ENCODE assay signal across 1 cellular context in the genomic region with DNA sequence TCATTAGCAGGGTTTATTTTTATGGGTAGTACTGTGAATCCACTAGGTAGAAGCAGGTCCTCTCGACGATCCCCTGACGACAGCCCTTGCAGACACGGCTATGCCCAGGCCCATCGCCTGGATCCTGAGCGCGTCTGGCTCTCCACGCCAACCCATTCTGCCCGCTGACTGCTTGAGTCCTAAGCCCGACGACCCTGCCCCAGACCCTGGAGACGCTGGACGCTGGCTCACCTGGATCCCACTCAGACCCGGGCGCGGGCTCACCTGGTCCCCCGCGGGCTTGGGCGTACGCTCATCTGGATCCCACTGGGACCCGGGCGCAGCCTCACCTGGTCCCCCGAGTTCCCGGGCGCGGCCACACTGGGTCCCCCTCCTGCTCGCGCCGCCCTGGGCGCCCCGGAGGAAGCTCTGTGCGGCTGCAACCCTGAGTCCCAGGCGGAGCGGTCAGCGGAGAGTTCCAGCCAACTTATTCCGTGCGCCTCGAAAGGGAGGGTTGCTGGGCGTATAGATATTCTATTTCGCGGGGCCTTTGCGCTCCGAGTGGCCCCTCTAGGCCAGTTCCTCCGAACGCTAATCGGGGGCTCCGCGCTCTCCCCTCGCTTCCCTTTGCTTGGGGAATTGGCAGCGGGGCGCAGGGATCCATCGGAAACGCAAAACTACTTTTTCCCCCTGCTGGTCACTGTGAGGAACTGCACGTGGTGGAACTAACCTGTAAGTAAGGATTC.
A peak's percentile ranks its signal among the peaks of the same experiment; 100 is the strongest.
TF ChIP-seq lines count a peak whose summit lies in the region.

No MANE protein-coding gene starts in this region.

TF ChIP-seq in H1, 55 proteins besides CTCF, POLR2A, EP300 and RAD21:
- no peak for TF ChIP-seq CBX5 (IDR thresholded peaks at IDR 0.05; ENCODE audit: low read depth, low read length)
- no peak for TF ChIP-seq EGR1 (IDR thresholded peaks at IDR 0.05; ENCODE audit: borderline replicate concordance, low read depth, low read length)
- TF ChIP-seq SP2 (IDR thresholded peaks at IDR 0.05; ENCODE audit: low read length) = no peak
- no peak for TF ChIP-seq SRF (IDR thresholded peaks at IDR 0.05; ENCODE audit: low read depth, low read length)
- TF ChIP-seq NANOG (IDR thresholded peaks at IDR 0.05; ENCODE audit: insufficient read depth, low read depth, low read length, poor library complexity, severe bottlenecking) = no peak
- TF ChIP-seq, protein P1, sequence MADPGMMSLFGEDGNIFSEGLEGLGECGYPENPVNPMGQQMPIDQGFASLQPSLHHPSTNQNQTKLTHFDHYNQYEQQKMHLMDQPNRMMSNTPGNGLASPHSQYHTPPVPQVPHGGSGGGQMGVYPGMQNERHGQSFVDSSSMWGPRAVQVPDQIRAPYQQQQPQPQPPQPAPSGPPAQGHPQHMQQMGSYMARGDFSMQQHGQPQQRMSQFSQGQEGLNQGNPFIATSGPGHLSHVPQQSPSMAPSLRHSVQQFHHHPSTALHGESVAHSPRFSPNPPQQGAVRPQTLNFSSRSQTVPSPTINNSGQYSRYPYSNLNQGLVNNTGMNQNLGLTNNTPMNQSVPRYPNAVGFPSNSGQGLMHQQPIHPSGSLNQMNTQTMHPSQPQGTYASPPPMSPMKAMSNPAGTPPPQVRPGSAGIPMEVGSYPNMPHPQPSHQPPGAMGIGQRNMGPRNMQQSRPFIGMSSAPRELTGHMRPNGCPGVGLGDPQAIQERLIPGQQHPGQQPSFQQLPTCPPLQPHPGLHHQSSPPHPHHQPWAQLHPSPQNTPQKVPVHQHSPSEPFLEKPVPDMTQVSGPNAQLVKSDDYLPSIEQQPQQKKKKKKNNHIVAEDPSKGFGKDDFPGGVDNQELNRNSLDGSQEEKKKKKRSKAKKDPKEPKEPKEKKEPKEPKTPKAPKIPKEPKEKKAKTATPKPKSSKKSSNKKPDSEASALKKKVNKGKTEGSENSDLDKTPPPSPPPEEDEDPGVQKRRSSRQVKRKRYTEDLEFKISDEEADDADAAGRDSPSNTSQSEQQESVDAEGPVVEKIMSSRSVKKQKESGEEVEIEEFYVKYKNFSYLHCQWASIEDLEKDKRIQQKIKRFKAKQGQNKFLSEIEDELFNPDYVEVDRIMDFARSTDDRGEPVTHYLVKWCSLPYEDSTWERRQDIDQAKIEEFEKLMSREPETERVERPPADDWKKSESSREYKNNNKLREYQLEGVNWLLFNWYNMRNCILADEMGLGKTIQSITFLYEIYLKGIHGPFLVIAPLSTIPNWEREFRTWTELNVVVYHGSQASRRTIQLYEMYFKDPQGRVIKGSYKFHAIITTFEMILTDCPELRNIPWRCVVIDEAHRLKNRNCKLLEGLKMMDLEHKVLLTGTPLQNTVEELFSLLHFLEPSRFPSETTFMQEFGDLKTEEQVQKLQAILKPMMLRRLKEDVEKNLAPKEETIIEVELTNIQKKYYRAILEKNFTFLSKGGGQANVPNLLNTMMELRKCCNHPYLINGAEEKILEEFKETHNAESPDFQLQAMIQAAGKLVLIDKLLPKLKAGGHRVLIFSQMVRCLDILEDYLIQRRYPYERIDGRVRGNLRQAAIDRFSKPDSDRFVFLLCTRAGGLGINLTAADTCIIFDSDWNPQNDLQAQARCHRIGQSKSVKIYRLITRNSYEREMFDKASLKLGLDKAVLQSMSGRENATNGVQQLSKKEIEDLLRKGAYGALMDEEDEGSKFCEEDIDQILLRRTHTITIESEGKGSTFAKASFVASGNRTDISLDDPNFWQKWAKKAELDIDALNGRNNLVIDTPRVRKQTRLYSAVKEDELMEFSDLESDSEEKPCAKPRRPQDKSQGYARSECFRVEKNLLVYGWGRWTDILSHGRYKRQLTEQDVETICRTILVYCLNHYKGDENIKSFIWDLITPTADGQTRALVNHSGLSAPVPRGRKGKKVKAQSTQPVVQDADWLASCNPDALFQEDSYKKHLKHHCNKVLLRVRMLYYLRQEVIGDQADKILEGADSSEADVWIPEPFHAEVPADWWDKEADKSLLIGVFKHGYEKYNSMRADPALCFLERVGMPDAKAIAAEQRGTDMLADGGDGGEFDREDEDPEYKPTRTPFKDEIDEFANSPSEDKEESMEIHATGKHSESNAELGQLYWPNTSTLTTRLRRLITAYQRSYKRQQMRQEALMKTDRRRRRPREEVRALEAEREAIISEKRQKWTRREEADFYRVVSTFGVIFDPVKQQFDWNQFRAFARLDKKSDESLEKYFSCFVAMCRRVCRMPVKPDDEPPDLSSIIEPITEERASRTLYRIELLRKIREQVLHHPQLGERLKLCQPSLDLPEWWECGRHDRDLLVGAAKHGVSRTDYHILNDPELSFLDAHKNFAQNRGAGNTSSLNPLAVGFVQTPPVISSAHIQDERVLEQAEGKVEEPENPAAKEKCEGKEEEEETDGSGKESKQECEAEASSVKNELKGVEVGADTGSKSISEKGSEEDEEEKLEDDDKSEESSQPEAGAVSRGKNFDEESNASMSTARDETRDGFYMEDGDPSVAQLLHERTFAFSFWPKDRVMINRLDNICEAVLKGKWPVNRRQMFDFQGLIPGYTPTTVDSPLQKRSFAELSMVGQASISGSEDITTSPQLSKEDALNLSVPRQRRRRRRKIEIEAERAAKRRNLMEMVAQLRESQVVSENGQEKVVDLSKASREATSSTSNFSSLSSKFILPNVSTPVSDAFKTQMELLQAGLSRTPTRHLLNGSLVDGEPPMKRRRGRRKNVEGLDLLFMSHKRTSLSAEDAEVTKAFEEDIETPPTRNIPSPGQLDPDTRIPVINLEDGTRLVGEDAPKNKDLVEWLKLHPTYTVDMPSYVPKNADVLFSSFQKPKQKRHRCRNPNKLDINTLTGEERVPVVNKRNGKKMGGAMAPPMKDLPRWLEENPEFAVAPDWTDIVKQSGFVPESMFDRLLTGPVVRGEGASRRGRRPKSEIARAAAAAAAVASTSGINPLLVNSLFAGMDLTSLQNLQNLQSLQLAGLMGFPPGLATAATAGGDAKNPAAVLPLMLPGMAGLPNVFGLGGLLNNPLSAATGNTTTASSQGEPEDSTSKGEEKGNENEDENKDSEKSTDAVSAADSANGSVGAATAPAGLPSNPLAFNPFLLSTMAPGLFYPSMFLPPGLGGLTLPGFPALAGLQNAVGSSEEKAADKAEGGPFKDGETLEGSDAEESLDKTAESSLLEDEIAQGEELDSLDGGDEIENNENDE (IDR thresholded peaks at IDR 0.05; ENCODE audit: insufficient replicate concordance, low read length) = peak; percentile 24
- TF ChIP-seq PHF8 (conservative IDR thresholded peaks at IDR 0.05; ENCODE audit: low read depth, low read length) = peak; percentile 60
- TF ChIP-seq TBP (IDR thresholded peaks at IDR 0.05; ENCODE audit: low read depth, low read length) = peak; percentile 33; the same call in 1 of the 2 replicates
- TF ChIP-seq, protein P2, sequence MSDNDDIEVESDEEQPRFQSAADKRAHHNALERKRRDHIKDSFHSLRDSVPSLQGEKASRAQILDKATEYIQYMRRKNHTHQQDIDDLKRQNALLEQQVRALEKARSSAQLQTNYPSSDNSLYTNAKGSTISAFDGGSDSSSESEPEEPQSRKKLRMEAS (IDR thresholded peaks at IDR 0.05) = peak; percentile 76
- no peak for TF ChIP-seq CHD2 (IDR thresholded peaks at IDR 0.05; ENCODE audit: low read length)
- TF ChIP-seq NRF1 (IDR thresholded peaks at IDR 0.05; ENCODE audit: low read depth, low read length) = no peak
- no peak for TF ChIP-seq JUN (IDR thresholded peaks at IDR 0.05; ENCODE audit: low read depth, low read length)
- no peak for TF ChIP-seq RNF2 (IDR thresholded peaks at IDR 0.05; ENCODE audit: borderline replicate concordance, low read depth, low read length, missing control alignments, poor library complexity, severe bottlenecking)
- no peak for TF ChIP-seq KDM5A (IDR thresholded peaks at IDR 0.05; ENCODE audit: low read length)
- TF ChIP-seq CTBP2 (IDR thresholded peaks at IDR 0.05; ENCODE audit: borderline replicate concordance, insufficient read depth, insufficient read length, low read length) = no peak
- no peak for TF ChIP-seq BCL11A (IDR thresholded peaks at IDR 0.05; ENCODE audit: low read depth in 2 of 2, low read length in 2 of 2)
- no peak for TF ChIP-seq JUND (IDR thresholded peaks at IDR 0.05; ENCODE audit: low read length)
- no peak for TF ChIP-seq SP1 (IDR thresholded peaks at IDR 0.05; ENCODE audit: low read depth, low read length)
- no peak for TF ChIP-seq POLR2AphosphoS5 (IDR thresholded peaks at IDR 0.05; ENCODE audit: low read depth, low read length)
- no peak for TF ChIP-seq MAFK (IDR thresholded peaks at IDR 0.05; ENCODE audit: low read depth, low read length)
- no peak for TF ChIP-seq CHD1 (IDR thresholded peaks at IDR 0.05; ENCODE audit: low read depth, low read length)
- no peak for TF ChIP-seq ZNF274 (IDR thresholded peaks at IDR 0.05; ENCODE audit: borderline replicate concordance, extremely low read depth, low read length)
- peak; percentile 33; the same call in 1 of the 2 replicates for TF ChIP-seq CREB1 (IDR thresholded peaks at IDR 0.05)
- no peak for TF ChIP-seq BACH1 (IDR thresholded peaks at IDR 0.05; ENCODE audit: low read length)
- TF ChIP-seq, protein P3, sequence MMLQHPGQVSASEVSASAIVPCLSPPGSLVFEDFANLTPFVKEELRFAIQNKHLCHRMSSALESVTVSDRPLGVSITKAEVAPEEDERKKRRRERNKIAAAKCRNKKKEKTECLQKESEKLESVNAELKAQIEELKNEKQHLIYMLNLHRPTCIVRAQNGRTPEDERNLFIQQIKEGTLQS (IDR thresholded peaks at IDR 0.05; ENCODE audit: insufficient read depth, low read depth, low read length) = no peak
- TF ChIP-seq, protein P4, sequence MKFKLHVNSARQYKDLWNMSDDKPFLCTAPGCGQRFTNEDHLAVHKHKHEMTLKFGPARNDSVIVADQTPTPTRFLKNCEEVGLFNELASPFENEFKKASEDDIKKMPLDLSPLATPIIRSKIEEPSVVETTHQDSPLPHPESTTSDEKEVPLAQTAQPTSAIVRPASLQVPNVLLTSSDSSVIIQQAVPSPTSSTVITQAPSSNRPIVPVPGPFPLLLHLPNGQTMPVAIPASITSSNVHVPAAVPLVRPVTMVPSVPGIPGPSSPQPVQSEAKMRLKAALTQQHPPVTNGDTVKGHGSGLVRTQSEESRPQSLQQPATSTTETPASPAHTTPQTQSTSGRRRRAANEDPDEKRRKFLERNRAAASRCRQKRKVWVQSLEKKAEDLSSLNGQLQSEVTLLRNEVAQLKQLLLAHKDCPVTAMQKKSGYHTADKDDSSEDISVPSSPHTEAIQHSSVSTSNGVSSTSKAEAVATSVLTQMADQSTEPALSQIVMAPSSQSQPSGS (IDR thresholded peaks at IDR 0.05; ENCODE audit: low read length) = no peak
- peak; percentile 84; the same call in 1 of the 2 replicates for TF ChIP-seq RBBP5 (IDR thresholded peaks at IDR 0.05; ENCODE audit: borderline replicate concordance, low read depth, low read length)
- TF ChIP-seq, protein P5, sequence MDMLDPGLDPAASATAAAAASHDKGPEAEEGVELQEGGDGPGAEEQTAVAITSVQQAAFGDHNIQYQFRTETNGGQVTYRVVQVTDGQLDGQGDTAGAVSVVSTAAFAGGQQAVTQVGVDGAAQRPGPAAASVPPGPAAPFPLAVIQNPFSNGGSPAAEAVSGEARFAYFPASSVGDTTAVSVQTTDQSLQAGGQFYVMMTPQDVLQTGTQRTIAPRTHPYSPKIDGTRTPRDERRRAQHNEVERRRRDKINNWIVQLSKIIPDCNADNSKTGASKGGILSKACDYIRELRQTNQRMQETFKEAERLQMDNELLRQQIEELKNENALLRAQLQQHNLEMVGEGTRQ (IDR thresholded peaks at IDR 0.05; ENCODE audit: low read length) = no peak
- no peak for TF ChIP-seq CBX8 (IDR thresholded peaks at IDR 0.05; ENCODE audit: borderline replicate concordance, low read depth, low read length)
- TF ChIP-seq TAF7 (optimal IDR thresholded peaks at IDR 0.05; ENCODE audit: borderline replicate concordance, low read depth, low read length) = peak; percentile 48
- no peak for TF ChIP-seq EZH2 (IDR thresholded peaks at IDR 0.05; ENCODE audit: low read depth, low read length, severe bottlenecking)
- TF ChIP-seq SP4 (IDR thresholded peaks at IDR 0.05; ENCODE audit: low read length) = no peak
- no peak for TF ChIP-seq SIX5 (IDR thresholded peaks at IDR 0.05; ENCODE audit: low read depth, low read length)
- TF ChIP-seq FOSL1 (IDR thresholded peaks at IDR 0.05; ENCODE audit: insufficient read depth, low read depth, low read length) = no peak
- no peak; a peak in 1 of 4 replicates for TF ChIP-seq SIN3A (conservative IDR thresholded peaks at IDR 0.05 in 1 of 2, IDR thresholded peaks at IDR 0.05 in 1 of 2; ENCODE audit: low read depth in 1 of 2, low read length in 2 of 2)
- no peak for TF ChIP-seq POU5F1 (IDR thresholded peaks at IDR 0.05; ENCODE audit: low read depth, low read length)
- no peak for TF ChIP-seq HDAC2 (IDR thresholded peaks at IDR 0.05; ENCODE audit: borderline replicate concordance in 1 of 2, low read depth in 2 of 2, low read length in 2 of 2)
- TF ChIP-seq, protein P6, sequence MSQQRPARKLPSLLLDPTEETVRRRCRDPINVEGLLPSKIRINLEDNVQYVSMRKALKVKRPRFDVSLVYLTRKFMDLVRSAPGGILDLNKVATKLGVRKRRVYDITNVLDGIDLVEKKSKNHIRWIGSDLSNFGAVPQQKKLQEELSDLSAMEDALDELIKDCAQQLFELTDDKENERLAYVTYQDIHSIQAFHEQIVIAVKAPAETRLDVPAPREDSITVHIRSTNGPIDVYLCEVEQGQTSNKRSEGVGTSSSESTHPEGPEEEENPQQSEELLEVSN (IDR thresholded peaks at IDR 0.05) = no peak
- no peak for TF ChIP-seq TEAD4 (IDR thresholded peaks at IDR 0.05; ENCODE audit: low read depth, low read length)
- TF ChIP-seq TCF12 (IDR thresholded peaks at IDR 0.05; ENCODE audit: low read depth, low read length) = no peak
- TF ChIP-seq SIRT6 (IDR thresholded peaks at IDR 0.05; ENCODE audit: low read length) = no peak
- no peak for TF ChIP-seq GABPA (IDR thresholded peaks at IDR 0.05; ENCODE audit: borderline replicate concordance, insufficient read depth, low read length)
- TF ChIP-seq SUZ12 (IDR thresholded peaks at IDR 0.05; ENCODE audit: low read length) = no peak
- TF ChIP-seq YY1 (IDR thresholded peaks at IDR 0.05; ENCODE audit: low read depth, low read length) = peak; percentile 50; the same call in 1 of the 2 replicates
- TF ChIP-seq HDAC6 (IDR thresholded peaks at IDR 0.05; ENCODE audit: low read depth, low read length) = no peak
- TF ChIP-seq TAF1 (IDR thresholded peaks at IDR 0.05; ENCODE audit: low read depth, low read length) = peak; percentile 75
- TF ChIP-seq KDM4A (IDR thresholded peaks at IDR 0.05; ENCODE audit: low read depth, low read length, severe bottlenecking) = peak; percentile 92
- TF ChIP-seq GTF2F1 (IDR thresholded peaks at IDR 0.05; ENCODE audit: borderline replicate concordance, low read depth, low read length) = no peak
- 0 out of 2 replicates have a peak, but pooled peaks have one; percentile 9 for TF ChIP-seq KDM1A (IDR thresholded peaks at IDR 0.05; ENCODE audit: borderline replicate concordance, low read length)
- TF ChIP-seq ASH2L (IDR thresholded peaks at IDR 0.05; ENCODE audit: low read length) = peak; percentile 97
- no peak for TF ChIP-seq SAP30 (IDR thresholded peaks at IDR 0.05; ENCODE audit: insufficient read depth, insufficient replicate concordance, low read length)
